32 cellular contexts compared by ENCODE assay signal in genomic region chr9:11702529-11702928, GRCh38.
DNase-seq lines count a peak whose midpoint lies in the region; ATAC-seq, FAIRE-seq and TF ChIP-seq lines count a peak whose summit lies in the region.
"Had no signal": no experiment of that assay in that cellular context is flagged by ENCODE, and none has a peak within 500 bp of the region (broad histone marks: within the 10 kb centered on the region; RNA-seq: fewer than 3 reads in every experiment).

No MANE protein-coding gene starts in this region.

- H3K9me3 ChIP-seq in mucosa of descending colon (peaks cover 37% of the 10 kb centered on the region), small intestine (ENCODE audit: control insufficient read depth, low read depth) (no peaks in the 10 kb centered on the region)
- H3K9me3 ChIP-seq: Caco-2, right atrium auricular region, SJCRH30, thoracic aorta had no signal

- H3K4me3 ChIP-seq in epithelial cell of esophagus (ENCODE audit: low read length), result no peak overlapping the region
- H3K4me3 ChIP-seq in mucosa of descending colon, result no peak overlapping the region
- H3K4me3 ChIP-seq in small intestine (ENCODE audit: low read depth in 1 of 2, low read length in 2 of 2), result no peak overlapping the region
- H3K4me3 ChIP-seq: left lung, right atrium auricular region, SJCRH30, spleen, thoracic aorta had no signal

- H3K36me3 ChIP-seq in mucosa of descending colon (ENCODE audit: low read depth) (no peaks in the 10 kb centered on the region), small intestine (ENCODE audit: control insufficient read depth in 2 of 2, insufficient read depth in 2 of 2, low read length in 2 of 2) (no peaks in the 10 kb centered on the region)
- H3K36me3 ChIP-seq: left lung, right atrium auricular region, SJCRH30, spleen, thoracic aorta, WERI-Rb-1 had no signal

- 82 to 89% (median 86%) methylated on average over 2 of the region's 2 CpGs for WGBS in small intestine, 3 donors

- ATAC-seq in mucosa of descending colon, result no peak
- ATAC-seq: effector memory CD8-positive, alpha-beta T cell; HCT116; left lung had no signal

- TF ChIP-seq CTCF in epithelial cell of esophagus (IDR thresholded peaks at IDR 0.05; ENCODE audit: insufficient read depth, low read depth, low read length, missing control alignments) (no peak), mucosa of descending colon (IDR thresholded peaks at IDR 0.05) (no peak)

- H3K27ac ChIP-seq in small intestine (ENCODE audit: low read depth in 1 of 2, low read length in 1 of 2), result no peak overlapping the region
- H3K27ac ChIP-seq: HL-60, left lung, parathyroid adenoma, right atrium auricular region, SJCRH30, spleen, thoracic aorta, WERI-Rb-1 had no signal

- no peaks in the 10 kb centered on the region for H3K27me3 ChIP-seq in small intestine (ENCODE audit: control insufficient read depth in 2 of 2, insufficient read depth in 2 of 2, low read length in 2 of 2)
- H3K27me3 ChIP-seq: left lung, right atrium auricular region, SJCRH30, spleen had no signal

- peak; percentile 12 for DNase-seq in NCI-H1092 treated with DMSO at 0.1 percent for 48 hours (lab: John Stamatoyannopoulos, UW)
- no peak for DNase-seq in NCI-H1092 (lab: John Stamatoyannopoulos, UW)
- peak; percentile 14 for DNase-seq in HT1080 (ENCODE audit: low read depth)
- peak; percentile 60 for DNase-seq in NCI-H69 (lab: John Stamatoyannopoulos, UW)
- DNase-seq in epithelial cell of esophagus (ENCODE audit: low read depth), result peak; percentile 24
- no peak for DNase-seq in RKO (ENCODE audit: low spot score)
- DNase-seq in mucosa of descending colon, result no peak
- DNase-seq in small intestine, result no peak
- DNase-seq: activated CD4-positive, alpha-beta T cell treated with anti-CD3 and anti-CD28 coated beads for 48 hours; activated effector memory CD4-positive, alpha-beta T cell treated with Interleukin-2 at 50 U/mL for 16 hours; anterior cingulate cortex; Caco-2; cortex of kidney; effector memory CD8-positive, alpha-beta T cell; erythroblast; islet precursor cell; left lung; mesendoderm; MV-4-11; NCI-H187 treated with DMSO at 0.1 percent for 48 hours; NCI-H446; SJCRH30; spleen; stimulated activated CD4-positive, alpha-beta T cell treated with anti-CD3 and anti-CD28 coated beads, Interleukin-2, amount 100 ng/mL, for 24 hours; SW 1271; T-helper 9 cell; WERI-Rb-1 had no signal

- no peaks in the 10 kb centered on the region for H3K4me1 ChIP-seq in mucosa of descending colon (ENCODE audit: low read depth)
- no peaks in the 10 kb centered on the region for H3K4me1 ChIP-seq in small intestine (ENCODE audit: control insufficient read depth in 2 of 2, insufficient read depth in 1 of 2, low read depth in 1 of 2, low read length in 1 of 2)
- H3K4me1 ChIP-seq: Caco-2, left lung, parathyroid adenoma, right atrium auricular region, SJCRH30, spleen had no signal

- FAIRE-seq in small intestine (lab: Jason Lieb, UNC), result no peak

- intact Hi-C loops in mucosa of descending colon (cut with DNase I, micrococcal nuclease), result no loop called here

Comparison
In these comparisons a context has a peak if more than half of its experiments do, and no peak if none do; other contexts are left out.
1. DNase-seq: peak in NCI-H1092 treated with DMSO at 0.1 percent for 48 hours (single experiment), HT1080 (single experiment), NCI-H69 (single experiment) and epithelial cell of esophagus (single experiment); none in NCI-H1092 (single experiment), RKO (single experiment), mucosa of descending colon (0 of 3) and small intestine (single experiment).